ENCODE assay signal across 16 cellular contexts in genomic region chr4:88609387-88609786, GRCh38. TPM values are rescaled to one million over a fixed set of nuclear protein-coding genes. Genes with fewer than 3 reads are reported as not detected.
DNase-seq lines count a peak whose midpoint lies in the region; ATAC-seq and TF ChIP-seq lines count a peak whose summit lies in the region.
"Had no signal": no experiment of that assay in that cellular context is flagged by ENCODE, and none has a peak within 500 bp of the region (broad histone marks: within the 10 kb centered on the region; RNA-seq: fewer than 3 reads in every experiment).

No MANE protein-coding gene starts in this region.

- no peak for ATAC-seq in CD4-positive, CD25-positive, alpha-beta regulatory T cell (ENCODE audit: low read depth in 2 of 2)
- no peak for ATAC-seq in activated naive CD8-positive, alpha-beta T cell treated with anti-CD3 and anti-CD28 coated beads, Interleukin-2, amount 50 U/mL, for 24 hours
- ATAC-seq: activated CD8-positive, alpha-beta memory T cell treated with anti-CD3 and anti-CD28 coated beads, Interleukin-2, amount 10 ng/mL, durations not matched to agents 7 days and 5 days; sciatic nerve had no signal

- no peak overlapping the region for H2BK12ac ChIP-seq in mesenchymal stem cell (ENCODE audit: low read length in 2 of 2)

- H3K9ac ChIP-seq in mesenchymal stem cell (ENCODE audit: low read length): no peak overlapping the region

- peaks cover 0 to 8% (median 3%) of the 10 kb centered on the region in 7 donors for H3K9me3 Mint-ChIP-seq in CD4-positive, CD25-positive, alpha-beta regulatory T cell
- no peaks in the 10 kb centered on the region for H3K9me3 Mint-ChIP-seq in HFFc6
- peaks cover 10% of the 10 kb centered on the region for H3K9me3 Mint-ChIP-seq in activated naive CD8-positive, alpha-beta T cell treated with anti-CD3 and anti-CD28 coated beads, Interleukin-2, amount 50 U/mL, for 24 hours

- no peak for TF ChIP-seq EP300 in ovary (IDR thresholded peaks at IDR 0.05)

- no peak overlapping the region for H3K18ac ChIP-seq in mesenchymal stem cell (ENCODE audit: low read depth in 1 of 2, low read length in 2 of 2)

- H3K4ac ChIP-seq in mesenchymal stem cell (ENCODE audit: low read depth in 1 of 2, low read length in 2 of 2): no peak overlapping the region

- H3K27ac Mint-ChIP-seq in CD4-positive, CD25-positive, alpha-beta regulatory T cell: peak overlapping the region; percentile 26 to 99 (median 97)
- H3K27ac Mint-ChIP-seq in HFFc6: peak overlapping the region; percentile 46; the same call in 1 of the 2 replicates
- H3K27ac Mint-ChIP-seq in activated naive CD8-positive, alpha-beta T cell treated with anti-CD3 and anti-CD28 coated beads, Interleukin-2, amount 50 U/mL, for 24 hours: peak overlapping the region; percentile 81
- H3K27ac Mint-ChIP-seq: activated CD8-positive, alpha-beta memory T cell treated with anti-CD3 and anti-CD28 coated beads, Interleukin-2, amount 10 ng/mL, durations not matched to agents 7 days and 5 days had no signal

- H2AK5ac ChIP-seq in mesenchymal stem cell (ENCODE audit: low read length, severe bottlenecking): no peak overlapping the region

- peaks cover 58% of the 10 kb centered on the region for H3K36me3 Mint-ChIP-seq in CD4-positive, CD25-positive, alpha-beta regulatory T cell
- H3K36me3 Mint-ChIP-seq in HFFc6 (ENCODE audit: low read depth): peaks cover 41% of the 10 kb centered on the region
- H3K36me3 Mint-ChIP-seq in activated naive CD8-positive, alpha-beta T cell treated with anti-CD3 and anti-CD28 coated beads, Interleukin-2, amount 50 U/mL, for 24 hours (ENCODE audit: low read depth): peaks cover 44% of the 10 kb centered on the region

- no peak overlapping the region for H3K4me2 ChIP-seq in mesenchymal stem cell (ENCODE audit: low read length, poor library complexity, severe bottlenecking)

- no peak overlapping the region for H2BK15ac ChIP-seq in mesenchymal stem cell (ENCODE audit: low read depth, poor library complexity, severe bottlenecking)

- H3K4me1 Mint-ChIP-seq in CD4-positive, CD25-positive, alpha-beta regulatory T cell: peaks cover 37 to 88% (median 72%) of the 10 kb centered on the region in 4 donors
- H3K4me1 Mint-ChIP-seq in HFFc6 (ENCODE audit: low read depth): peaks cover 56% of the 10 kb centered on the region
- H3K4me1 Mint-ChIP-seq in activated naive CD8-positive, alpha-beta T cell treated with anti-CD3 and anti-CD28 coated beads, Interleukin-2, amount 50 U/mL, for 24 hours: peaks cover 83% of the 10 kb centered on the region

- H3K4me3 Mint-ChIP-seq in CD4-positive, CD25-positive, alpha-beta regulatory T cell: peak overlapping the region in 1 of 4 donors; percentile 19
- no peak overlapping the region for H3K4me3 Mint-ChIP-seq in HFFc6
- peak overlapping the region; percentile 35 for H3K4me3 Mint-ChIP-seq in activated naive CD8-positive, alpha-beta T cell treated with anti-CD3 and anti-CD28 coated beads, Interleukin-2, amount 50 U/mL, for 24 hours
- H3K4me3 Mint-ChIP-seq: activated CD8-positive, alpha-beta memory T cell treated with anti-CD3 and anti-CD28 coated beads, Interleukin-2, amount 10 ng/mL, durations not matched to agents 7 days and 5 days; dendritic cell treated with granulocyte-macrophage colony-stimulating factor and Interleukin-4, amounts not matched to agents 40 ng/mL and 50 ng/mL, for 4 days had no signal

- TF ChIP-seq CTCF in HFFc6 (IDR thresholded peaks at IDR 0.05) (no peak), ovary (IDR thresholded peaks at IDR 0.05) (no peak)

- H3K4me3 ChIP-seq in CD4-positive, CD25-positive, alpha-beta regulatory T cell (ENCODE audit: low read depth, low read length): no peak overlapping the region
- H3K4me3 ChIP-seq in mesenchymal stem cell (ENCODE audit: insufficient read depth in 1 of 2, low read depth in 1 of 2, low read length in 2 of 2): no peak overlapping the region
- H3K4me3 ChIP-seq in ovary: no peak overlapping the region

- H2BK120ac ChIP-seq in mesenchymal stem cell (ENCODE audit: low read depth, low read length): no peak overlapping the region

- H3K27ac ChIP-seq in CD4-positive, CD25-positive, alpha-beta regulatory T cell (ENCODE audit: insufficient read depth, low read length, poor library complexity, severe bottlenecking): peak overlapping the region; percentile 39
- H3K27ac ChIP-seq in mesenchymal stem cell (ENCODE audit: low read length, poor library complexity, severe bottlenecking): no peak overlapping the region
- H3K27ac ChIP-seq in ovary: no peak overlapping the region

- H4K91ac ChIP-seq in mesenchymal stem cell (ENCODE audit: low read length): no peak overlapping the region

- no peak for DNase-seq in CD4-positive, CD25-positive, alpha-beta regulatory T cell
- DNase-seq in HFFc6 (no peak), mesenchymal stem cell (peak; percentile 11), ecto neural progenitor cell (ENCODE audit: low spot score) (no peak), 8988T (no peak), ovary (no peak)
- no peak for DNase-seq in activated naive CD8-positive, alpha-beta T cell treated with anti-CD3 and anti-CD28 coated beads, Interleukin-2, amount 50 U/mL, for 24 hours
- no peak for DNase-seq in activated CD4-positive, alpha-beta T cell treated with anti-CD3 and anti-CD28 coated beads, Interleukin-2, amount 50 U/mL, for 1 hour
- DNase-seq: activated CD8-positive, alpha-beta memory T cell treated with anti-CD3 and anti-CD28 coated beads, Interleukin-2, amount 10 ng/mL, durations not matched to agents 7 days and 5 days; Caco-2; islet precursor cell; naive B cell; NCI-H1930; substantia nigra had no signal

- H2AFZ ChIP-seq in mesenchymal stem cell (ENCODE audit: low read depth, low read length): no peak overlapping the region

- no peak overlapping the region for H4K8ac ChIP-seq in mesenchymal stem cell (ENCODE audit: low read length)

- no peaks in the 10 kb centered on the region for H3K9me3 ChIP-seq in CD4-positive, CD25-positive, alpha-beta regulatory T cell (ENCODE audit: control insufficient read depth in 2 of 2, low read length in 2 of 2)
- H3K9me3 ChIP-seq in mesenchymal stem cell (ENCODE audit: control insufficient read depth, low read length) (no peaks in the 10 kb centered on the region), ovary (no peaks in the 10 kb centered on the region)
- H3K9me3 ChIP-seq: Caco-2 had no signal

- no peak for TF ChIP-seq POLR2A in ovary (IDR thresholded peaks at IDR 0.05)

- intact Hi-C loops in ovary (cut with DNase I): no loop called here

- H3K27me3 ChIP-seq in CD4-positive, CD25-positive, alpha-beta regulatory T cell (ENCODE audit: control insufficient read depth, insufficient read depth, low read length): no peaks in the 10 kb centered on the region
- H3K27me3 ChIP-seq in mesenchymal stem cell (ENCODE audit: control insufficient read depth in 1 of 2, insufficient read depth in 1 of 2, low read length in 2 of 2) (no peaks in the 10 kb centered on the region), ovary (no peaks in the 10 kb centered on the region)

- no peak overlapping the region for H3K23ac ChIP-seq in mesenchymal stem cell (ENCODE audit: low read length in 2 of 2)

- H3K27me3 Mint-ChIP-seq in CD4-positive, CD25-positive, alpha-beta regulatory T cell: no peaks in the 10 kb centered on the region
- no peaks in the 10 kb centered on the region for H3K27me3 Mint-ChIP-seq in HFFc6 (ENCODE audit: insufficient read depth)
- no peaks in the 10 kb centered on the region for H3K27me3 Mint-ChIP-seq in activated naive CD8-positive, alpha-beta T cell treated with anti-CD3 and anti-CD28 coated beads, Interleukin-2, amount 50 U/mL, for 24 hours
- H3K27me3 Mint-ChIP-seq: activated CD8-positive, alpha-beta memory T cell treated with anti-CD3 and anti-CD28 coated beads, Interleukin-2, amount 10 ng/mL, durations not matched to agents 7 days and 5 days; dendritic cell treated with granulocyte-macrophage colony-stimulating factor and Interleukin-4, amounts not matched to agents 40 ng/mL and 50 ng/mL, for 4 days; naive B cell had no signal

- H3K79me1 ChIP-seq in mesenchymal stem cell (replicated peaks; ENCODE audit: low read length, poor library complexity, severe bottlenecking): peaks cover 3% of the 10 kb centered on the region

- WGBS in mesenchymal stem cell: 96% methylated on average over 3 of the region's 3 CpGs
- 87 to 89% (median 87%) methylated on average over 3 of the region's 3 CpGs for WGBS in ovary, 3 donors

- H3K14ac ChIP-seq in mesenchymal stem cell (ENCODE audit: low read length in 2 of 2): no peak overlapping the region

- peaks cover 56% of the 10 kb centered on the region for H3K4me1 ChIP-seq in CD4-positive, CD25-positive, alpha-beta regulatory T cell (ENCODE audit: control insufficient read depth, insufficient read depth, low read length, poor library complexity, severe bottlenecking)
- H3K4me1 ChIP-seq in mesenchymal stem cell (ENCODE audit: control insufficient read depth, insufficient read depth, low read depth, low read length): peaks cover 12% of the 10 kb centered on the region
- H3K4me1 ChIP-seq in ovary (ENCODE audit: insufficient read depth): peaks cover 9% of the 10 kb centered on the region

- peaks cover 35% of the 10 kb centered on the region for H3K36me3 ChIP-seq in CD4-positive, CD25-positive, alpha-beta regulatory T cell (ENCODE audit: control insufficient read depth, insufficient read depth, low read length)
- H3K36me3 ChIP-seq in mesenchymal stem cell (ENCODE audit: control insufficient read depth in 1 of 2, insufficient read depth in 2 of 2, low read depth in 1 of 2, low read length in 2 of 2) (peaks cover 0 to 31% of the 10 kb centered on the region in 2 experiments), ovary (no peaks in the 10 kb centered on the region)

- H2BK5ac ChIP-seq in mesenchymal stem cell (ENCODE audit: low read depth, low read length, poor library complexity, severe bottlenecking): no peak overlapping the region

RNA-seq across cellular contexts. Expression of gene HERC3, which starts 17.1 kb away (rescaled TPM):
- 91.4 TPM for total RNA-seq in CD4-positive, CD25-positive, alpha-beta regulatory T cell
- 10 to 100 TPM; 35.4 to 60.2 (median 49.7) TPM for polyA plus RNA-seq in CD4-positive, CD25-positive, alpha-beta regulatory T cell
- 10 to 100 TPM; 16.5 to 32.2 (median 26.6) TPM for total RNA-seq in HFFc6 (2021; fragmentation: NEBNext Ultra II Directional; extraction: Animal tissue kit (Norgen Biotek cat#: 25700))
- 6.7 TPM for polyA plus RNA-seq in mesenchymal stem cell (2013, experiment 1 of 2)
- 6.5 TPM for polyA plus RNA-seq in mesenchymal stem cell (2013, experiment 2 of 2)
- total RNA-seq in ovary: 10 to 100 TPM; 22.2 to 30.9 (median 24.9) TPM
- polyA plus RNA-seq in ovary: 10 to 100 TPM; 10.3 to 23.8 TPM

Comparison
In these comparisons a context has a peak if more than half of its experiments do, and no peak if none do; other contexts are left out.
1. H3K27ac Mint-ChIP-seq: peak in every context shown above with its lines; median percentile 97 in CD4-positive, CD25-positive, alpha-beta regulatory T cell; 81 in activated naive CD8-positive, alpha-beta T cell treated with anti-CD3 and anti-CD28 coated beads, Interleukin-2, amount 50 U/mL, for 24 hours; 46 in HFFc6.